7 cellular contexts compared by ENCODE assay signal in the genomic region with DNA sequence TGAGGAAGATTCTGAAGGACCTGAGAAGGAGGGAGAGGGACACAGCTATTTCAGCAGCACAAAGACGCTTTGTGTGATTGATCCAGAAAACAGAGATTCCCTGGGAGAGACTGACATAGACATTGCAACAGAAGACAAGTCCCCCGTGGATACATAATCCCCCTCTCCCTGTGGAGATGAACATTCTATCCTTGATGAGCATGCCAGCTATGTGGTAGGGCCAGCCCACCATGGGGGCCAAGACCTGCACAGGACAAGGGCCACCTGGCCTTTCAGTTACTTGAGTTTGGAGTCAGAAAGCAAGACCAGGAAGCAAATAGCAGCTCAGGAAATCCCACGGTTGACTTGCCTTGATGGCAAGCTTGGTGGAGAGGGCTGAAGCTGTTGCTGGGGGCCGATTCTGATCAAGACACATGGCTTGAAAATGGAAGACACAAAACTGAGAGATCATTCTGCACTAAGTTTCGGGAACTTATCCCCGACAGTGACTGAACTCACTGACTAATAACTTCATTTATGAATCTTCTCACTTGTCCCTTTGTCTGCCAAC.
A peak's percentile ranks its signal among the peaks of the same experiment; 100 is the strongest.
DNase-seq lines count a peak whose midpoint lies in the region; ATAC-seq, FAIRE-seq and TF ChIP-seq lines count a peak whose summit lies in the region.

No MANE protein-coding gene starts in this region.

- H3K27ac ChIP-seq in GM12878 (ENCODE audit: control insufficient read depth, insufficient read depth) (peak overlapping the region; percentile 92), sigmoid colon (peak overlapping the region; percentile 7 to 77 (median 45))

- H3K4me1 ChIP-seq in GM12878 (ENCODE audit: control insufficient read depth, insufficient read depth, low read length) (peaks cover 58% of the 10 kb centered on the region), sigmoid colon (peaks cover 0 to 33% (median 16%) of the 10 kb centered on the region in 4 donors)

- no peak overlapping the region for H3K4me3 ChIP-seq in GM12878
- no peak overlapping the region for H3K4me3 ChIP-seq in sigmoid colon

- ATAC-seq in HG03175 (IDR thresholded peaks at IDR 0.05; ENCODE audit: unreplicated experiment) (peak; percentile 18), GM12878 (no peak)

- DNase-seq in GM12892 (ENCODE audit: insufficient read length) = no peak
- no peak for DNase-seq in GM12878 (ENCODE audit: low read depth, low spot score)
- DNase-seq in sigmoid colon = no peak
- DNase-seq in GM03348 (ENCODE audit: low spot score) = no peak
- DNase-seq in stimulated activated naive CD4-positive, alpha-beta T cell treated with Interleukin-2 at 50 U/mL for 16 hours (lab: John Stamatoyannopoulos, UW) = no peak
- DNase-seq in stimulated activated CD4-positive, alpha-beta T cell treated with anti-CD3 and anti-CD28 coated beads, Interleukin-4, amount 100 ng/mL, for 1 hour = no peak

- peak overlapping the region; percentile 87 for H3K4me2 ChIP-seq in GM12878 (ENCODE audit: control insufficient read depth, insufficient read depth)

- TF ChIP-seq EP300 in GM12878 (IDR thresholded peaks at IDR 0.05; ENCODE audit: borderline replicate concordance in 1 of 2, control insufficient read depth in 1 of 2, low read depth in 2 of 2, low read length in 2 of 2) (no peak), sigmoid colon (IDR thresholded peaks at IDR 0.05) (no peak)

- RAD21 ChIA-PET in GM12878 (lab: Charles Lee; ENCODE audit: unreplicated experiment) = interaction anchor here (0.6 to 7.5 kb wide), 16 partner anchors 11 to 125 kb away, joined by 3 to 163 read pairs (median 6); no protein-coding TSS in a partner anchor

- H3K9me3 ChIP-seq in GM12878 (replicated peaks; ENCODE audit: control insufficient read depth, insufficient read depth, low read length) = no peaks in the 10 kb centered on the region
- no peaks in the 10 kb centered on the region for H3K9me3 ChIP-seq in sigmoid colon

- H3K27me3 ChIP-seq in GM12878 (replicated peaks in 1 of 2; ENCODE audit: control insufficient read depth in 2 of 2, insufficient read depth in 2 of 2, low read length in 1 of 2) = no peaks in the 10 kb centered on the region
- H3K27me3 ChIP-seq in sigmoid colon = no peaks in the 10 kb centered on the region

- intact Hi-C loops in GM12878 (cut with micrococcal nuclease; ENCODE audit: unreplicated experiment) = loop anchor here (10.0 kb wide), 2 partner anchors 558 to 562 kb away; no protein-coding TSS in a partner anchor
- intact Hi-C loops in sigmoid colon (cut with DNase I) = no loop called here

- CTCF ChIA-PET in GM12878 (lab: Yijun Ruan, JAX) = interaction anchor here (1.5 to 24.3 kb wide), 7 partner anchors 11 to 72 kb away, joined by 7 to 396 read pairs (median 32); no protein-coding TSS in a partner anchor

- H2AFZ ChIP-seq in GM12878 (ENCODE audit: control insufficient read depth, low read depth, low read length) = peak overlapping the region; percentile 24

- in situ Hi-C loops in GM12878 (cut with MboI) = no loop called here

- peaks cover 5% of the 10 kb centered on the region in 2 experiments; a peak in 3 of 4 replicates for H3K36me3 ChIP-seq in GM12878 (ENCODE audit: control insufficient read depth in 2 of 2, insufficient read depth in 2 of 2, low read length in 1 of 2)
- peaks cover 0 to 28% (median 0%) of the 10 kb centered on the region in 4 donors for H3K36me3 ChIP-seq in sigmoid colon

- TF ChIP-seq RAD21 in GM12878 (IDR thresholded peaks at IDR 0.05; ENCODE audit: insufficient read depth, low read depth, low read length) = no peak

- TSS peak; percentile 23 for BruUV-seq in GM12878 (replicated peaks; lab: Mats Ljungman, UMichigan)

- 3% methylated on average over 6 of the region's 6 CpGs for WGBS in GM12878 (ENCODE audit: insufficient coverage, insufficient replicate concordance, low lambda C conversion rate, missing lambda C conversion rate)
- 71 to 85% methylated on average over 6 of the region's 6 CpGs for WGBS in sigmoid colon, 2 donors

- POLR2A ChIA-PET in GM12878 (lab: Charles Lee) = interaction anchor here (0.9 to 2.1 kb wide), 5 partner anchors 9 to 37 kb away, joined by 3 to 6 read pairs (median 4); no protein-coding TSS in a partner anchor

- no peaks in the 10 kb centered on the region for H4K20me1 ChIP-seq in GM12878 (ENCODE audit: control insufficient read depth, insufficient read depth)

- peak overlapping the region; percentile 59 for H3K9ac ChIP-seq in GM12878 (ENCODE audit: control insufficient read depth, insufficient read depth, low read length)

- no peak for TF ChIP-seq CTCF in GM12878 (IDR thresholded peaks at IDR 0.05 in 2 of 3, conservative IDR thresholded peaks at IDR 0.05 in 1 of 3; ENCODE audit: control insufficient read depth in 2 of 3, extremely low read depth in 1 of 3, insufficient read depth in 1 of 3, low read depth in 3 of 3, low read length in 3 of 3)
- no peak for TF ChIP-seq CTCF in sigmoid colon (IDR thresholded peaks at IDR 0.05)

- no peaks in the 10 kb centered on the region for H3K79me2 ChIP-seq in GM12878 (ENCODE audit: control insufficient read depth, insufficient read depth, low read length)

- SMC1A ChIA-PET in GM12878 (lab: Charles Lee; ENCODE audit: uncharacterized antibody, unreplicated experiment) = interaction anchor here (0.9 to 23.1 kb wide), 14 partner anchors 9 to 128 kb away, joined by 3 to 463 read pairs (median 4); no protein-coding TSS in a partner anchor

- FAIRE-seq in GM12892 (lab: Jason Lieb, UNC) (peak; percentile 94), GM12878 (lab: Jason Lieb, UNC) (peak; percentile 31)

- TF ChIP-seq POLR2A in GM12892 (IDR thresholded peaks at IDR 0.05; ENCODE audit: low read depth, low read length) (no peak; the same call in 1 of the 2 replicates), GM12878 (IDR thresholded peaks at IDR 0.05; ENCODE audit: low read depth, low read length) (no peak), sigmoid colon (IDR thresholded peaks at IDR 0.05) (no peak)

TF ChIP-seq in GM12878, 131 proteins besides CTCF, POLR2A, EP300 and RAD21:
- TF ChIP-seq RELB (IDR thresholded peaks at IDR 0.05; ENCODE audit: low read depth) (no peak), LARP7 (IDR thresholded peaks at IDR 0.05) (no peak), MXI1 (IDR thresholded peaks at IDR 0.05; ENCODE audit: low read depth, low read length) (no peak), POLR2AphosphoS5 (IDR thresholded peaks at IDR 0.05; ENCODE audit: low read length) (peak; percentile 25; the same call in 1 of the 2 replicates), MTA3 (IDR thresholded peaks at IDR 0.05; ENCODE audit: borderline replicate concordance, low read length) (0 out of 2 replicates have a peak, but pooled peaks have one; percentile 16), ATF7 (IDR thresholded peaks at IDR 0.05; ENCODE audit: low read depth) (no peak), EED (IDR thresholded peaks at IDR 0.05; ENCODE audit: low read depth) (peak; percentile 27; the same call in 1 of the 2 replicates), SP1 (IDR thresholded peaks at IDR 0.05; ENCODE audit: low read depth, low read length) (no peak)
- TF ChIP-seq, protein P1, sequence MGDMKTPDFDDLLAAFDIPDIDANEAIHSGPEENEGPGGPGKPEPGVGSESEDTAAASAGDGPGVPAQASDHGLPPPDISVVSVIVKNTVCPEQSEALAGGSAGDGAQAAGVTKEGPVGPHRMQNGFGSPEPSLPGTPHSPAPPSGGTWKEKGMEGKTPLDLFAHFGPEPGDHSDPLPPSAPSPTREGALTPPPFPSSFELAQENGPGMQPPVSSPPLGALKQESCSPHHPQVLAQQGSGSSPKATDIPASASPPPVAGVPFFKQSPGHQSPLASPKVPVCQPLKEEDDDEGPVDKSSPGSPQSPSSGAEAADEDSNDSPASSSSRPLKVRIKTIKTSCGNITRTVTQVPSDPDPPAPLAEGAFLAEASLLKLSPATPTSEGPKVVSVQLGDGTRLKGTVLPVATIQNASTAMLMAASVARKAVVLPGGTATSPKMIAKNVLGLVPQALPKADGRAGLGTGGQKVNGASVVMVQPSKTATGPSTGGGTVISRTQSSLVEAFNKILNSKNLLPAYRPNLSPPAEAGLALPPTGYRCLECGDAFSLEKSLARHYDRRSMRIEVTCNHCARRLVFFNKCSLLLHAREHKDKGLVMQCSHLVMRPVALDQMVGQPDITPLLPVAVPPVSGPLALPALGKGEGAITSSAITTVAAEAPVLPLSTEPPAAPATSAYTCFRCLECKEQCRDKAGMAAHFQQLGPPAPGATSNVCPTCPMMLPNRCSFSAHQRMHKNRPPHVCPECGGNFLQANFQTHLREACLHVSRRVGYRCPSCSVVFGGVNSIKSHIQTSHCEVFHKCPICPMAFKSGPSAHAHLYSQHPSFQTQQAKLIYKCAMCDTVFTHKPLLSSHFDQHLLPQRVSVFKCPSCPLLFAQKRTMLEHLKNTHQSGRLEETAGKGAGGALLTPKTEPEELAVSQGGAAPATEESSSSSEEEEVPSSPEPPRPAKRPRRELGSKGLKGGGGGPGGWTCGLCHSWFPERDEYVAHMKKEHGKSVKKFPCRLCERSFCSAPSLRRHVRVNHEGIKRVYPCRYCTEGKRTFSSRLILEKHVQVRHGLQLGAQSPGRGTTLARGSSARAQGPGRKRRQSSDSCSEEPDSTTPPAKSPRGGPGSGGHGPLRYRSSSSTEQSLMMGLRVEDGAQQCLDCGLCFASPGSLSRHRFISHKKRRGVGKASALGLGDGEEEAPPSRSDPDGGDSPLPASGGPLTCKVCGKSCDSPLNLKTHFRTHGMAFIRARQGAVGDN (IDR thresholded peaks at IDR 0.05) = peak; percentile 36
